Comparison of ENCODE assay signal across 10 cellular contexts in genomic region chr7:1566687-1567081, GRCh38. TPM values are rescaled to one million over a fixed set of nuclear protein-coding genes. Genes with fewer than 3 reads are reported as not detected.
DNase-seq lines count a peak whose midpoint lies in the region; ATAC-seq and TF ChIP-seq lines count a peak whose summit lies in the region.
"Had no signal": no experiment of that assay in that cellular context is flagged by ENCODE, and none has a peak within 500 bp of the region (broad histone marks: within the 10 kb centered on the region; RNA-seq: fewer than 3 reads in every experiment).

No MANE protein-coding gene starts in this region.

- in situ Hi-C loops in GM23248 (cut with MboI), result no loop called here

- WGBS in GM23248 (ENCODE audit: low coverage in 1 of 2, low lambda C conversion rate in 2 of 2, missing lambda C conversion rate in 2 of 2), 2 experiments, result 84 to 88% methylated on average over 13 to 15 of the region's 15 CpGs

- CTCF ChIA-PET in RWPE1 (lab: Yijun Ruan, JAX), result interaction anchor here (0.6 kb wide), 1 partner anchor 9 kb away, joined by 4 read pairs; no protein-coding TSS in a partner anchor

- H3K4me3 ChIP-seq in GM23248 (peak overlapping the region; percentile 24), rectal smooth muscle tissue (ENCODE audit: low read length) (peak overlapping the region; percentile 35)

- TF ChIP-seq CTCF in RWPE1 (conservative IDR thresholded peaks at IDR 0.05; ENCODE audit: low read depth) (no peak), foreskin keratinocyte (conservative IDR thresholded peaks at IDR 0.05) (no peak)

- H3K9ac ChIP-seq in GM23248, result peak overlapping the region; percentile 98
- no peak overlapping the region for H3K9ac ChIP-seq in rectal smooth muscle tissue (ENCODE audit: low read length)

- H3K27ac ChIP-seq in GM23248 (peak overlapping the region; percentile 99), RWPE1 (peak overlapping the region; percentile 96), foreskin keratinocyte (peak overlapping the region; percentile 43), rectal smooth muscle tissue (ENCODE audit: low read depth, low read length) (no peak overlapping the region)

- no peaks in the 10 kb centered on the region for H4K20me1 ChIP-seq in GM23248 (ENCODE audit: insufficient read depth)

- peaks cover 47% of the 10 kb centered on the region for H3K4me1 ChIP-seq in GM23248 (ENCODE audit: insufficient read depth)
- peaks cover 19% of the 10 kb centered on the region for H3K4me1 ChIP-seq in foreskin keratinocyte
- no peaks in the 10 kb centered on the region for H3K4me1 ChIP-seq in rectal smooth muscle tissue (ENCODE audit: control insufficient read depth, insufficient read depth, low read length)

- H3K4me2 ChIP-seq in GM23248 (ENCODE audit: unreplicated experiment), result peak overlapping the region; percentile 86

- peaks cover 31% of the 10 kb centered on the region for H3F3A ChIP-seq in GM23248 (ENCODE audit: insufficient read depth)

- peaks cover 22% of the 10 kb centered on the region for H3K79me2 ChIP-seq in GM23248 (ENCODE audit: insufficient read depth)

- POLR2A ChIA-PET in RWPE1 (lab: Yijun Ruan, JAX; ENCODE audit: low non-redundant PET), result no interaction called here

- H3K9me2 ChIP-seq in GM23248 (ENCODE audit: insufficient read depth), result no peaks in the 10 kb centered on the region

- DNase-seq in GM23248 (no peak), RWPE1 (ENCODE audit: low spot score) (no peak), foreskin keratinocyte (no peak), AG20443 (ENCODE audit: low spot score) (no peak), HK-2 (ENCODE audit: unreplicated experiment) (no peak)
- DNase-seq: naive B cell; stimulated activated CD4-positive, alpha-beta T cell treated with anti-CD3 and anti-CD28 coated beads, Interleukin-15, amount 100 ng/mL, for 24 hours had no signal

- ATAC-seq in foreskin keratinocyte (no peak), HG03571 (IDR thresholded peaks at IDR 0.05; ENCODE audit: unreplicated experiment) (no peak)

- no peaks in the 10 kb centered on the region for H3K36me3 ChIP-seq in GM23248 (ENCODE audit: low read depth)
- no peaks in the 10 kb centered on the region for H3K36me3 ChIP-seq in rectal smooth muscle tissue (ENCODE audit: control insufficient read depth, insufficient read depth, low read length)

- H3K9me3 ChIP-seq in GM23248 (ENCODE audit: low read depth), result no peaks in the 10 kb centered on the region

- no peak overlapping the region for H2AFZ ChIP-seq in GM23248

- H3K27me3 ChIP-seq in GM23248 (replicated peaks; ENCODE audit: insufficient read depth) (no peaks in the 10 kb centered on the region), foreskin keratinocyte (no peaks in the 10 kb centered on the region), rectal smooth muscle tissue (ENCODE audit: control insufficient read depth, insufficient read depth, low read length) (peaks cover 2% of the 10 kb centered on the region)

RNA-seq across cellular contexts. Expression of gene PSMG3, which starts 3.1 kb away (rescaled TPM):
- 28.3 and 36.8 TPM in 2 replicates for total RNA-seq in GM23248 (2014; rRNA removed; shearing (Covaris generic))
- polyA plus RNA-seq in GM23248 (2016; fragmentation: Nextera tagmentation; extraction: Ambion mirVana), result 56.2 and 58.1 TPM in 2 replicates
- 56.4 and 59.7 TPM in 2 replicates for total RNA-seq in foreskin keratinocyte
- 82.3 and 92.6 TPM in 2 replicates for polyA plus RNA-seq in foreskin keratinocyte

RNA-seq across cellular contexts. Expression of gene TMEM184A, which starts 10.7 kb away (rescaled TPM):
- total RNA-seq in GM23248 (2014; rRNA removed; shearing (Covaris generic)), result not detected in 2 replicates
- polyA plus RNA-seq in GM23248 (2016; fragmentation: Nextera tagmentation; extraction: Ambion mirVana) (not detected in 2 replicates), foreskin keratinocyte (1.2 and 1.3 TPM in 2 replicates)
- total RNA-seq in foreskin keratinocyte, result 1.1 and 1.4 TPM in 2 replicates
- total RNA-seq: activated CD8-positive, alpha-beta memory T cell treated with anti-CD3 and anti-CD28 coated beads for 36 hours had no signal

RNA-seq across cellular contexts. Expression of gene MAFK, which starts 36.2 kb away (rescaled TPM):
- 35.0 and 45.9 TPM in 2 replicates for total RNA-seq in GM23248 (2014; rRNA removed; shearing (Covaris generic))
- polyA plus RNA-seq in GM23248 (2016; fragmentation: Nextera tagmentation; extraction: Ambion mirVana) (3.5 and 3.8 TPM in 2 replicates), foreskin keratinocyte (7.4 and 7.9 TPM in 2 replicates)
- 9.5 and 9.6 TPM in 2 replicates for total RNA-seq in foreskin keratinocyte
